In genomic region chr11:118909619-118910308, GRCh38 we compare ENCODE assay signal across 1 cellular context.
A peak's percentile ranks its signal among the peaks of the same experiment; 100 is the strongest.
TF ChIP-seq lines count a peak whose summit lies in the region.

No MANE protein-coding gene starts in this region.

TF ChIP-seq in HEK293, 187 proteins besides CTCF, POLR2A, EP300 and RAD21 (continued from another document):
- TF ChIP-seq ZNF518A (tag by site-specific recombination; conservative IDR thresholded peaks at IDR 0.05; ENCODE audit: low read depth): no peak
- peak; percentile 26; the same call in 1 of the 2 replicates for TF ChIP-seq ZNF341 (tag by site-specific recombination; IDR thresholded peaks at IDR 0.05; ENCODE audit: low read depth)
- TF ChIP-seq GLI4 (tag by site-specific recombination; IDR thresholded peaks at IDR 0.05): no peak
- TF ChIP-seq ZNF558 (tag by site-specific recombination; IDR thresholded peaks at IDR 0.05): no peak
- TF ChIP-seq ZNF701 (tag by site-specific recombination; IDR thresholded peaks at IDR 0.05): no peak
- TF ChIP-seq ZNF19 (tag by site-specific recombination; IDR thresholded peaks at IDR 0.05; ENCODE audit: low read depth): no peak
- no peak for TF ChIP-seq MEIS1 (CRISPR knock-in tag; IDR thresholded peaks at IDR 0.05; ENCODE audit: borderline replicate concordance)
- no peak for TF ChIP-seq ZNF169 (tag by site-specific recombination; IDR thresholded peaks at IDR 0.05)
- TF ChIP-seq TRIM28 (IDR thresholded peaks at IDR 0.05; ENCODE audit: borderline replicate concordance, low read length): no peak
- 0 out of 2 replicates have a peak, but pooled peaks have one; percentile 3 for TF ChIP-seq ZEB2 (tag by site-specific recombination; IDR thresholded peaks at IDR 0.05)
- TF ChIP-seq PRDM1 (tag by site-specific recombination; IDR thresholded peaks at IDR 0.05): no peak
- TF ChIP-seq INSM2 (tag by site-specific recombination; IDR thresholded peaks at IDR 0.05): no peak
- TF ChIP-seq ZNF704 (tag by site-specific recombination; IDR thresholded peaks at IDR 0.05): no peak
- no peak for TF ChIP-seq KLF8 (tag by site-specific recombination; IDR thresholded peaks at IDR 0.05)
- no peak for TF ChIP-seq ZNF394 (tag by site-specific recombination; IDR thresholded peaks at IDR 0.05; ENCODE audit: borderline replicate concordance)
- no peak for TF ChIP-seq KLF10 (tag by site-specific recombination; IDR thresholded peaks at IDR 0.05)
- no peak for TF ChIP-seq ZNF23 (tag by site-specific recombination; IDR thresholded peaks at IDR 0.05; ENCODE audit: borderline replicate concordance)
- TF ChIP-seq GLIS2 (tag by site-specific recombination; IDR thresholded peaks at IDR 0.05): peak; percentile 23; the same call in 1 of the 2 replicates
- TF ChIP-seq ZNF280D (tag by site-specific recombination; IDR thresholded peaks at IDR 0.05): no peak
- TF ChIP-seq ZFHX2 (tag by site-specific recombination; conservative IDR thresholded peaks at IDR 0.05): peak; percentile 90
- TF ChIP-seq EGR2 (tag by site-specific recombination; IDR thresholded peaks at IDR 0.05; ENCODE audit: low read depth): peak; percentile 86
- no peak for TF ChIP-seq MYNN (tag by site-specific recombination; IDR thresholded peaks at IDR 0.05; ENCODE audit: borderline replicate concordance)
- TF ChIP-seq ZNF596 (tag by site-specific recombination; IDR thresholded peaks at IDR 0.05): no peak
